ENCODE assay signal across 8 cellular contexts in genomic region chr11:99020324-99021225, GRCh38. TPM values are rescaled to one million over a fixed set of nuclear protein-coding genes. Genes with fewer than 3 reads are reported as not detected.
A peak's percentile ranks its signal among the peaks of the same experiment; 100 is the strongest.
DNase-seq lines count a peak whose midpoint lies in the region; ATAC-seq and TF ChIP-seq lines count a peak whose summit lies in the region.

Gene CNTN5 (plus strand): TSS chr11:99020949.

- 2 to 3% methylated on average over 35 to 57 of the region's 57 CpGs for WGBS in GM23248 (ENCODE audit: low coverage in 1 of 2, low lambda C conversion rate in 2 of 2, missing lambda C conversion rate in 2 of 2), 2 experiments

- H3K4me3 ChIP-seq in BLaER1 (peak within 1 kb of the TSS; percentile 66), GM23248 (peak within 1 kb of the TSS; percentile 45), right atrium auricular region (peak within 1 kb of the TSS; percentile 25 to 42)

- H3K4me3 Mint-ChIP-seq in activated naive CD4-positive, alpha-beta T cell treated with anti-CD3 and anti-CD28 coated beads, Interleukin-2, amount 10 ng/mL, durations not matched to agents 7 days and 5 days: peak within 1 kb of the TSS; percentile 47

- no peaks in the 10 kb centered on the region for H3K79me2 ChIP-seq in GM23248 (ENCODE audit: insufficient read depth)

- peaks cover 7% of the 10 kb centered on the region for H3K4me1 Mint-ChIP-seq in activated naive CD4-positive, alpha-beta T cell treated with anti-CD3 and anti-CD28 coated beads, Interleukin-2, amount 10 ng/mL, durations not matched to agents 7 days and 5 days

- H4K20me1 ChIP-seq in BLaER1: no peaks in the 10 kb centered on the region
- no peaks in the 10 kb centered on the region for H4K20me1 ChIP-seq in GM23248 (ENCODE audit: insufficient read depth)

- H3K9me2 ChIP-seq in GM23248 (ENCODE audit: insufficient read depth): no peaks in the 10 kb centered on the region

- H3K36me3 Mint-ChIP-seq in activated naive CD4-positive, alpha-beta T cell treated with anti-CD3 and anti-CD28 coated beads, Interleukin-2, amount 10 ng/mL, durations not matched to agents 7 days and 5 days: no peaks in the 10 kb centered on the region

- no peak within 1 kb of the TSS for H3K27ac Mint-ChIP-seq in activated naive CD4-positive, alpha-beta T cell treated with anti-CD3 and anti-CD28 coated beads, Interleukin-2, amount 10 ng/mL, durations not matched to agents 7 days and 5 days

- H3K36me3 ChIP-seq in BLaER1 (no peaks in the 10 kb centered on the region), GM23248 (ENCODE audit: low read depth) (no peaks in the 10 kb centered on the region), right atrium auricular region (no peaks in the 10 kb centered on the region)

- H3K27ac ChIP-seq in BLaER1: no peak within 1 kb of the TSS
- H3K27ac ChIP-seq in GM23248: no peak within 1 kb of the TSS
- no peak within 1 kb of the TSS for H3K27ac ChIP-seq in right atrium auricular region

- H3K9me3 ChIP-seq in BLaER1 (no peaks in the 10 kb centered on the region), GM23248 (ENCODE audit: low read depth) (no peaks in the 10 kb centered on the region), right atrium auricular region (no peaks in the 10 kb centered on the region)

- CTCF ChIA-PET in activated naive CD4-positive, alpha-beta T cell treated with anti-CD3 and anti-CD28 coated beads, Interleukin-2, amount 10 ng/mL, durations not matched to agents 7 days and 5 days (lab: Charles Lee): interaction anchor here (0.6 kb wide), 1 partner anchor 1918 kb away, joined by 3 read pairs; no protein-coding TSS in a partner anchor

- in situ Hi-C loops in GM23248 (cut with MboI): no loop called here

- H3K4me1 ChIP-seq in BLaER1: peaks cover 17% of the 10 kb centered on the region; the same call in 1 of the 2 replicates
- H3K4me1 ChIP-seq in GM23248 (ENCODE audit: insufficient read depth): no peaks in the 10 kb centered on the region
- peaks cover 0 to 5% of the 10 kb centered on the region in 2 donors for H3K4me1 ChIP-seq in right atrium auricular region

- no peaks in the 10 kb centered on the region for H3K9me3 Mint-ChIP-seq in activated naive CD4-positive, alpha-beta T cell treated with anti-CD3 and anti-CD28 coated beads, Interleukin-2, amount 10 ng/mL, durations not matched to agents 7 days and 5 days

- peaks cover 18% of the 10 kb centered on the region for H3K27me3 Mint-ChIP-seq in activated naive CD4-positive, alpha-beta T cell treated with anti-CD3 and anti-CD28 coated beads, Interleukin-2, amount 10 ng/mL, durations not matched to agents 7 days and 5 days

- no peaks in the 10 kb centered on the region for H3F3A ChIP-seq in GM23248 (ENCODE audit: insufficient read depth)

- H3K4me2 ChIP-seq in BLaER1 (peak within 1 kb of the TSS; percentile 89), GM23248 (ENCODE audit: unreplicated experiment) (peak within 1 kb of the TSS; percentile 70)

- intact Hi-C loops in posterior cingulate gyrus (cut with DNase I): no loop called here

- peak within 1 kb of the TSS; percentile 47; the same call in 1 of the 2 replicates for H2AFZ ChIP-seq in GM23248

- ATAC-seq in GM19467 (IDR thresholded peaks at IDR 0.05; ENCODE audit: unreplicated experiment) (no peak), HG03108 (IDR thresholded peaks at IDR 0.05; ENCODE audit: unreplicated experiment) (no peak)

- peak; percentile 22 for DNase-seq in GM23248
- DNase-seq in NCI-H510A treated with DMSO at 0.1 percent for 48 hours (lab: John Stamatoyannopoulos, UW): peak; percentile 13
- peak; percentile 25 for DNase-seq in activated naive CD4-positive, alpha-beta T cell treated with anti-CD3 and anti-CD28 coated beads, Interleukin-2, amount 10 ng/mL, durations not matched to agents 7 days and 5 days
- DNase-seq in right atrium auricular region (ENCODE audit: low spot score): peak; percentile 59
- peak; percentile 29 to 95 (median 67) for DNase-seq in posterior cingulate gyrus

- TF ChIP-seq CTCF in right atrium auricular region (IDR thresholded peaks at IDR 0.05): peak in 1 of 2 donors; percentile 26

- H3K27me3 ChIP-seq in BLaER1 (no peaks in the 10 kb centered on the region), GM23248 (replicated peaks; ENCODE audit: insufficient read depth) (peaks cover 40% of the 10 kb centered on the region), right atrium auricular region (no peaks in the 10 kb centered on the region)

- peak within 1 kb of the TSS; percentile 20; the same call in 1 of the 2 replicates for H3K9ac ChIP-seq in BLaER1
- no peak within 1 kb of the TSS for H3K9ac ChIP-seq in GM23248

RNA-seq across cellular contexts. Expression of gene CNTN5, which starts in this region (rescaled TPM):
- total RNA-seq in GM23248 (2014; rRNA removed; shearing (Covaris generic)): not detected in 2 replicates
- not detected in 2 replicates for polyA plus RNA-seq in GM23248 (2016; fragmentation: Nextera tagmentation; extraction: Ambion mirVana)
- total RNA-seq in right atrium auricular region: not detected

Comparison
In these comparisons a context has a peak if more than half of its experiments do, and no peak if none do; other contexts are left out.
1. Peak in DNase-seq, H3K4me3 ChIP-seq and H3K4me2 ChIP-seq in GM23248; RNA of the gene not detected or under 1 TPM.
2. Peak in DNase-seq and H3K4me3 ChIP-seq in right atrium auricular region; RNA of the gene not detected or under 1 TPM.
3. DNase-seq: peak in every context shown above with its lines; median percentile 67 in posterior cingulate gyrus; 59 in right atrium auricular region; 25 in activated naive CD4-positive, alpha-beta T cell treated with anti-CD3 and anti-CD28 coated beads, Interleukin-2, amount 10 ng/mL, durations not matched to agents 7 days and 5 days; 22 in GM23248; 13 in NCI-H510A treated with DMSO at 0.1 percent for 48 hours.